26 cellular contexts compared by ENCODE assay signal in the genomic region with DNA sequence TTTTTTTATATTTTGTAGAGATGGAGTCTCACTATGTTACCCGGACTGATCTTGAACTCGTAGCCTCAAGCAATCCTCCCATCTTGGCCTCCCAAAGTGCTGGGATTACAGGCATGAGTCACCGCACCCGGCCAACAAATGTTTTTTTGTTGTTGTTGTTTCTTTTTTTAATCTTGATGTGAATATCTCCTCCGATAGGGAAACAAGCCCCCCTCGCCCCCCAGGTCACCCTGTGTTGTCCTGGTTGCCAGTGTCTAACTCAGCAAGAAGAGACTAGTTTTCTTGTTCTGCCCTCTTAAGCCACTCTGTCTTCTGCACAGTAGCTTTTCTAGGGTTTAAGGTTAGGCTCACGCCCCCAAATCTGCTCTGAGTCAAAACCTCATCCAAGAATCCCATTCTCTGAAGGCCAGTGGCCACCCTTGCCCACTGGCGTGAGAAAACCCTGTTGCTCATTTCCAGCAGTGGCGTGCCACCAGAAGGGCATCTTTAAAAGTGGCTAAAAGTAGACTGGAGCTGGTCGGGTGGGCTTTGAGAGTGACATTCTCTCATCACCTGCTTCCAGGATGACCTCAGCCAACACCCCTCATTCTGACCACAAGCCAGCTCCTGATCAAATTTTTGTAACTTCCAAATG. TPM values are rescaled to one million over a fixed set of nuclear protein-coding genes. Genes with fewer than 3 reads are reported as not detected.
"Had no signal": no experiment of that assay in that cellular context is flagged by ENCODE, and none has a peak within 500 bp of the region (broad histone marks: within the 10 kb centered on the region; RNA-seq: fewer than 3 reads in every experiment).

No MANE protein-coding gene starts in this region.

- ATAC-seq: foreskin keratinocyte; gastroesophageal sphincter; heart right ventricle; left cardiac atrium; left lung; natural killer cell treated with Interleukin-12 subunit alpha and Interleukin-12 subunit beta and Interleukin-15 and Interleukin-18, amount 100 ng/mL, for 72 hours; pancreas; stimulated activated naive B cell treated with anti-CD40 and anti-IgM and Interleukin-4, amounts not matched to agents 10 μg/mL and 1 μg/mL and 100 μg/mL, for 72 hours had no signal

- H3K27me3 ChIP-seq: esophagus muscularis mucosa, gastroesophageal sphincter, left lung, pancreas, right lobe of liver, tibial nerve, vagina had no signal

- H3K36me3 ChIP-seq: left lung, neutrophil, pancreas, right lobe of liver had no signal

- H3K27ac ChIP-seq: esophagus muscularis mucosa, foreskin keratinocyte, gastroesophageal sphincter, heart right ventricle, left lung, neutrophil, right lobe of liver, skin epidermis, thoracic aorta, tibial nerve, vagina had no signal

- H3K27ac Mint-ChIP-seq: dendritic cell treated with granulocyte-macrophage colony-stimulating factor and Interleukin-4, amounts not matched to agents 40 ng/mL and 50 ng/mL, for 4 days; naive B cell; natural killer cell treated with Interleukin-12 subunit alpha and Interleukin-12 subunit beta and Interleukin-15 and Interleukin-18, amount 100 ng/mL, for 72 hours; progenitor cell of endocrine pancreas; stimulated activated naive B cell treated with anti-CD40 and anti-IgM and Interleukin-4, amounts not matched to agents 10 μg/mL and 1 μg/mL and 100 μg/mL, for 72 hours; stimulated activated naive CD8-positive, alpha-beta T cell treated with anti-CD3 and anti-CD28 coated beads, Interleukin-15, Interleukin-2, amounts not matched to agents 100 ng/mL and 50 ng/mL, for 24 hours had no signal

- H3K4me1 ChIP-seq: gastroesophageal sphincter, heart right ventricle, right lobe of liver, tibial nerve had no signal

- H3K4me3 ChIP-seq: esophagus muscularis mucosa, gastroesophageal sphincter, heart right ventricle, left lung, pancreas, right lobe of liver, skin epidermis, thoracic aorta, tibial nerve, vagina had no signal

- H3K4me3 Mint-ChIP-seq: dendritic cell treated with granulocyte-macrophage colony-stimulating factor and Interleukin-4, amounts not matched to agents 40 ng/mL and 50 ng/mL, for 4 days; naive B cell; natural killer cell treated with Interleukin-12 subunit alpha and Interleukin-12 subunit beta and Interleukin-15 and Interleukin-18, amount 100 ng/mL, for 72 hours; neural crest cell; stimulated activated naive B cell treated with anti-CD40 and anti-IgM and Interleukin-4, amounts not matched to agents 10 μg/mL and 1 μg/mL and 100 μg/mL, for 72 hours; stimulated activated naive CD8-positive, alpha-beta T cell treated with anti-CD3 and anti-CD28 coated beads, Interleukin-15, Interleukin-2, amounts not matched to agents 100 ng/mL and 50 ng/mL, for 24 hours had no signal

- DNase-seq: effector memory CD4-positive, alpha-beta T cell; foreskin keratinocyte; heart right ventricle; hippocampal formation; left cardiac atrium; mammary epithelial cell; mesendoderm; naive B cell; stimulated activated CD4-positive, alpha-beta T cell treated with anti-CD3 and anti-CD28 coated beads, Interleukin-15, amount 100 ng/mL, for 24 hours; stimulated activated CD4-positive, alpha-beta T cell treated with anti-CD3 and anti-CD28 coated beads, Interleukin-2, amount 100 ng/mL, for 48 hours; stimulated activated naive B cell treated with anti-CD40 and anti-IgM and Interleukin-4, amounts not matched to agents 10 μg/mL and 1 μg/mL and 100 μg/mL, for 72 hours had no signal

- H3K9me3 ChIP-seq: esophagus muscularis mucosa, gastroesophageal sphincter, heart right ventricle, left lung, neutrophil, pancreas, right lobe of liver, thoracic aorta, tibial nerve, vagina had no signal

- H3K27me3 Mint-ChIP-seq: progenitor cell of endocrine pancreas had no signal

- H3K9me3 Mint-ChIP-seq: dendritic cell treated with granulocyte-macrophage colony-stimulating factor and Interleukin-4, amounts not matched to agents 40 ng/mL and 50 ng/mL, for 4 days; natural killer cell treated with Interleukin-12 subunit alpha and Interleukin-12 subunit beta and Interleukin-15 and Interleukin-18, amount 100 ng/mL, for 72 hours; neural crest cell; stimulated activated naive B cell treated with anti-CD40 and anti-IgM and Interleukin-4, amounts not matched to agents 10 μg/mL and 1 μg/mL and 100 μg/mL, for 72 hours; stimulated activated naive CD8-positive, alpha-beta T cell treated with anti-CD3 and anti-CD28 coated beads, Interleukin-15, Interleukin-2, amounts not matched to agents 100 ng/mL and 50 ng/mL, for 24 hours had no signal

- H3K36me3 Mint-ChIP-seq: natural killer cell treated with Interleukin-12 subunit alpha and Interleukin-12 subunit beta and Interleukin-15 and Interleukin-18, amount 100 ng/mL, for 72 hours; stimulated activated naive B cell treated with anti-CD40 and anti-IgM and Interleukin-4, amounts not matched to agents 10 μg/mL and 1 μg/mL and 100 μg/mL, for 72 hours had no signal

RNA-seq across cellular contexts. Expression of gene C14orf132, which starts 42.7 kb away (rescaled TPM):
- total RNA-seq: natural killer cell treated with Interleukin-12 subunit alpha and Interleukin-12 subunit beta and Interleukin-15 and Interleukin-18, amount 100 ng/mL, for 72 hours had no signal
